18 cellular contexts compared by ENCODE assay signal in genomic region chr16:15044286-15044685, GRCh38.
"Had no signal": no experiment of that assay in that cellular context is flagged by ENCODE, and none has a peak within 500 bp of the region (broad histone marks: within the 10 kb centered on the region; RNA-seq: fewer than 3 reads in every experiment).

No MANE protein-coding gene starts in this region.

- H3K9me3 Mint-ChIP-seq: endodermal cell; natural killer cell; neural crest cell; stimulated activated naive CD8-positive, alpha-beta T cell treated with anti-CD3 and anti-CD28 coated beads, Interleukin-15, amount 100 ng/mL, for 72 hours had no signal

- H3K27me3 Mint-ChIP-seq: stimulated activated naive CD8-positive, alpha-beta T cell treated with anti-CD3 and anti-CD28 coated beads, Interleukin-15, amount 100 ng/mL, for 72 hours had no signal

- H3K4me1 Mint-ChIP-seq: endodermal cell; neural crest cell; stimulated activated naive CD8-positive, alpha-beta T cell treated with anti-CD3 and anti-CD28 coated beads, Interleukin-15, amount 100 ng/mL, for 72 hours had no signal

- H3K4me1 ChIP-seq: colonic mucosa had no signal

- DNase-seq: colonic mucosa; dermis blood vessel endothelial cell; effector CD4-positive, alpha-beta T cell; endodermal cell; foreskin melanocyte; heart left ventricle; hippocampal formation; left colon; natural killer cell; nucleus accumbens; ovary; right cardiac atrium; small intestine; stimulated activated CD4-positive, alpha-beta T cell treated with anti-CD3 and anti-CD28 coated beads, Interleukin-12 subunit alpha, Interleukin-12 subunit beta, amount 100 ng/mL, for 4 hours; stimulated activated naive CD8-positive, alpha-beta T cell treated with anti-CD3 and anti-CD28 coated beads, Interleukin-15, amount 100 ng/mL, for 72 hours; transverse colon had no signal

- H3K27ac ChIP-seq: colonic mucosa, heart left ventricle, ovary, thoracic aorta, transverse colon had no signal

- H3K4me3 Mint-ChIP-seq: endodermal cell; natural killer cell; neural crest cell; stimulated activated naive CD8-positive, alpha-beta T cell treated with anti-CD3 and anti-CD28 coated beads, Interleukin-15, amount 100 ng/mL, for 72 hours had no signal

- H3K9me3 ChIP-seq: colonic mucosa, heart left ventricle, ovary, thoracic aorta, transverse colon had no signal

- H3K4me3 ChIP-seq: colonic mucosa, heart left ventricle, ovary, thoracic aorta, transverse colon had no signal

- ATAC-seq: heart left ventricle; left colon; natural killer cell; right cardiac atrium; stimulated activated naive CD8-positive, alpha-beta T cell treated with anti-CD3 and anti-CD28 coated beads, Interleukin-15, amount 100 ng/mL, for 72 hours had no signal

- H3K36me3 ChIP-seq: ovary had no signal

- H3K27me3 ChIP-seq: colonic mucosa, heart left ventricle, ovary, transverse colon had no signal

- H3K36me3 Mint-ChIP-seq: natural killer cell had no signal

- H3K27ac Mint-ChIP-seq: endodermal cell, natural killer cell had no signal
